21 cellular contexts compared by ENCODE assay signal in the genomic region with DNA sequence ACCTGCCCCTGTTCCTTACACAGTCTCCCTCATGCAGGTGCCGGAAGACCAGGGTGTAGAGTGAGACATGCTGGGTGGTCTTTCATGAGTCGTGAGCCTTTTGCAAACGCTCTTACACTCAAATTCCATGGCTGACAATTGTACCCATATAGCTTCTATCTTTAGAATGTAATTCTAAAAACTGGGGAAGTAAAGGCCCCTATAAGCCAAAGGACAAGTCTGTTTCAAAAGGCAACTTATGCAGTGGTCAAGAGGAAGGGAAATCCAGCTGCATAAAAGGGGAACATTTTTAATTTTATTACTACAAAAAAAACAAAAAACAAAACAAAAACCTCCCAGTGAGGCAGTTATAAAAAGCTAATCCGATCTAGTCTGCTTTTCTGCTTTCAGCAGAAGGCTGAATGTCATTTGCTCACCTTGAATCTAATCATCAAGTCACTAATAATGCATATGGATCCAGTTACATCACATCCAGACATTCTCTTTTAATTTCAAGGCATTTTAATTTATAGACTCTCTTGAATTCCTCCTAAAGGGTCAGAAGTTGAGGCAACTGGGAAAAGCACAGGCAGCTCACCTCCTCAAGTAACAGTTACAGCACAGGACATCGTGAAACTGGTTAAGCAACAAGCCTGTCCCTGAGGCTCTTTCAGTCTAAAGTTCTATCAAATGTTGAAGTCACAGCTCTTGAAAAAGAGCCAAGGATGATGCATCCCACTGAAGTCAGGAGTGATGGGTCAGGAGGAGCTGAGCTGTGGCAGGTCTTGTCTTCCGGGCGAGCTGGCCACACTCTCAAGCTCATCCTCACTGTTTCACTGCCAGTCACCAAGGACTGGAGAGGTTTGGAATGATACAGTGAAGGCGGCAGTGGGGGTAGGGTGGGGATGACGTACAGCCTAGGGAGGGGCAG.
DNase-seq lines count a peak whose midpoint lies in the region; ATAC-seq and TF ChIP-seq lines count a peak whose summit lies in the region.
"Had no signal": no experiment of that assay in that cellular context is flagged by ENCODE, and none has a peak within 500 bp of the region (broad histone marks: within the 10 kb centered on the region; RNA-seq: fewer than 3 reads in every experiment).

No MANE protein-coding gene starts in this region.

- no peaks in the 10 kb centered on the region for H3K27me3 ChIP-seq in WERI-Rb-1 (ENCODE audit: insufficient read depth, low read depth, severe bottlenecking)
- H3K27me3 ChIP-seq: heart left ventricle, right lobe of liver had no signal

- peaks cover 7% of the 10 kb centered on the region for H3K9me3 Mint-ChIP-seq in glutamatergic neuron (ENCODE audit: unreplicated experiment)
- H3K9me3 Mint-ChIP-seq in type B pancreatic cell, result no peaks in the 10 kb centered on the region
- H3K9me3 Mint-ChIP-seq: natural killer cell treated with Interleukin-12 subunit alpha and Interleukin-12 subunit beta and Interleukin-15 and Interleukin-18, amount 100 ng/mL, for 72 hours; T-cell had no signal

- H3K4me1 Mint-ChIP-seq in glutamatergic neuron (ENCODE audit: low read depth, unreplicated experiment) (peaks cover 16% of the 10 kb centered on the region), type B pancreatic cell (ENCODE audit: unreplicated experiment) (peaks cover 10% of the 10 kb centered on the region)

- no peak for ATAC-seq in HG02571 (IDR thresholded peaks at IDR 0.05; ENCODE audit: unreplicated experiment)
- no peak for ATAC-seq in GM18519 (IDR thresholded peaks at IDR 0.05; ENCODE audit: low FRiP score, unreplicated experiment)
- ATAC-seq: activated naive CD4-positive, alpha-beta T cell treated with anti-CD3 and anti-CD28 coated beads, Interleukin-2, amount 50 U/mL, for 72 hours; natural killer cell treated with Interleukin-12 subunit alpha and Interleukin-12 subunit beta and Interleukin-15 and Interleukin-18, amount 100 ng/mL, for 72 hours; T-cell had no signal

- peaks cover under 1% of the 10 kb centered on the region for H3K36me3 ChIP-seq in WERI-Rb-1

- H3K4me3 Mint-ChIP-seq in glutamatergic neuron (ENCODE audit: unreplicated experiment), result peak overlapping the region; percentile 72
- H3K4me3 Mint-ChIP-seq in type B pancreatic cell, result peak overlapping the region; percentile 75
- H3K4me3 Mint-ChIP-seq: natural killer cell treated with Interleukin-12 subunit alpha and Interleukin-12 subunit beta and Interleukin-15 and Interleukin-18, amount 100 ng/mL, for 72 hours; T-cell had no signal

- peaks cover under 1% of the 10 kb centered on the region for H3K9me3 ChIP-seq in WERI-Rb-1 (ENCODE audit: severe bottlenecking)
- H3K9me3 ChIP-seq: heart left ventricle, right lobe of liver had no signal

- H3K27me3 Mint-ChIP-seq in glutamatergic neuron (ENCODE audit: unreplicated experiment) (peaks cover 3% of the 10 kb centered on the region), type B pancreatic cell (no peaks in the 10 kb centered on the region)
- H3K27me3 Mint-ChIP-seq: natural killer cell treated with Interleukin-12 subunit alpha and Interleukin-12 subunit beta and Interleukin-15 and Interleukin-18, amount 100 ng/mL, for 72 hours; T-cell had no signal

- TF ChIP-seq CTCF in WERI-Rb-1 (IDR thresholded peaks at IDR 0.05; ENCODE audit: low read depth, low read length), result no peak
- no peak for TF ChIP-seq CTCF in glutamatergic neuron (IDR thresholded peaks at IDR 0.05; ENCODE audit: partially characterized antibody, unreplicated experiment)
- no peak for TF ChIP-seq CTCF in type B pancreatic cell (conservative IDR thresholded peaks at IDR 0.05)

- peak; percentile 12 for DNase-seq in NCI-H1694 treated with DMSO at 0.1 percent for 48 hours (lab: John Stamatoyannopoulos, UW)
- DNase-seq in NCI-H1694 (lab: John Stamatoyannopoulos, UW), result no peak
- DNase-seq in WERI-Rb-1, result no peak
- no peak for DNase-seq in glutamatergic neuron
- DNase-seq in type B pancreatic cell (ENCODE audit: extremely low spot score, unreplicated experiment), result no peak
- DNase-seq in NCI-H226, result no peak
- DNase-seq: 8988T; activated CD4-positive, alpha-beta T cell treated with anti-CD3 and anti-CD28 coated beads for 1 hour; caudate nucleus; H7; heart left ventricle; KG1; NCI-H187 treated with DMSO at 0.1 percent for 48 hours; NCI-H510A treated with DMSO at 0.1 percent for 48 hours; right lobe of liver; stimulated activated CD4-positive, alpha-beta T cell treated with anti-CD3 and anti-CD28 coated beads, Interleukin-4, amount 100 ng/mL, for 24 hours; T-cell had no signal

- H3K27ac Mint-ChIP-seq in glutamatergic neuron (ENCODE audit: unreplicated experiment), result peak overlapping the region; percentile 96
- peak overlapping the region; percentile 94 for H3K27ac Mint-ChIP-seq in type B pancreatic cell
- H3K27ac Mint-ChIP-seq: natural killer cell treated with Interleukin-12 subunit alpha and Interleukin-12 subunit beta and Interleukin-15 and Interleukin-18, amount 100 ng/mL, for 72 hours; T-cell had no signal

- H3K36me3 Mint-ChIP-seq in glutamatergic neuron (ENCODE audit: unreplicated experiment) (peaks cover 9% of the 10 kb centered on the region), type B pancreatic cell (peaks cover 9% of the 10 kb centered on the region)

- peak overlapping the region; percentile 33; the same call in 1 of the 2 replicates for H3K27ac ChIP-seq in WERI-Rb-1
- H3K27ac ChIP-seq: right lobe of liver had no signal

- no peak overlapping the region for H3K4me3 ChIP-seq in WERI-Rb-1 (ENCODE audit: low read depth, low read length)
- H3K4me3 ChIP-seq: heart left ventricle, right lobe of liver had no signal
